In genomic region chr2:109130726-109130995, GRCh38 we compare ENCODE assay signal across 10 cellular contexts. TPM values are rescaled to one million over a fixed set of nuclear protein-coding genes. Genes with fewer than 3 reads are reported as not detected.
DNase-seq lines count a peak whose midpoint lies in the region; ATAC-seq, FAIRE-seq and TF ChIP-seq lines count a peak whose summit lies in the region.
"Had no signal": no experiment of that assay in that cellular context is flagged by ENCODE, and none has a peak within 500 bp of the region (broad histone marks: within the 10 kb centered on the region; RNA-seq: fewer than 3 reads in every experiment).

No MANE protein-coding gene starts in this region.

- 54 to 70% (median 59%) methylated on average over 5 of the region's 5 CpGs for WGBS in heart left ventricle, 4 donors

- H3K9me3 ChIP-seq in heart left ventricle (no peaks in the 10 kb centered on the region), muscle layer of duodenum (ENCODE audit: control insufficient read depth in 1 of 2, low read length in 2 of 2) (no peaks in the 10 kb centered on the region)

- intact Hi-C loops in heart left ventricle (cut with DNase I), result loop anchor here in 8 of 10 donors (2.0 to 10.0 kb wide), 8 partner anchors 34 to 134 kb away; no protein-coding TSS in a partner anchor
- intact Hi-C loops in cardiac septum (cut with DNase I), result loop anchor here (5.0 kb wide), 3 partner anchors 42 to 152 kb away; no protein-coding TSS in a partner anchor

- H3K27ac Mint-ChIP-seq in type B pancreatic cell, result no peak overlapping the region

- peaks cover 57% of the 10 kb centered on the region for H3K27me3 Mint-ChIP-seq in type B pancreatic cell

- H3K27me3 ChIP-seq in heart left ventricle (peaks cover 0 to 15% (median 0%) of the 10 kb centered on the region in 9 donors), muscle layer of duodenum (ENCODE audit: low read depth, low read length) (peaks cover 3% of the 10 kb centered on the region)

- TF ChIP-seq CTCF in heart left ventricle (IDR thresholded peaks at IDR 0.05) (no peak), astrocyte of the spinal cord (IDR thresholded peaks at IDR 0.05; ENCODE audit: low read depth, low read length) (no peak), type B pancreatic cell (conservative IDR thresholded peaks at IDR 0.05) (no peak)

- peaks cover 18% of the 10 kb centered on the region for H3K4me1 Mint-ChIP-seq in type B pancreatic cell (ENCODE audit: unreplicated experiment)

- peak overlapping the region; percentile 93 for H3K4me3 Mint-ChIP-seq in type B pancreatic cell

- in situ Hi-C loops in astrocyte of the spinal cord (cut with HindIII; ENCODE audit: low sequenced_read_pairs), result no loop called here

- ATAC-seq in heart left ventricle (no peak), HG02981 (IDR thresholded peaks at IDR 0.05; ENCODE audit: unreplicated experiment) (no peak), HG03457 (IDR thresholded peaks at IDR 0.05; ENCODE audit: unreplicated experiment) (no peak)

- H3K4me3 ChIP-seq in heart left ventricle (peak overlapping the region; percentile 64 to 80 (median 73)), astrocyte of the spinal cord (ENCODE audit: low read depth, low read length) (peak overlapping the region; percentile 73), muscle layer of duodenum (ENCODE audit: low read depth in 1 of 2, low read length in 2 of 2) (peak overlapping the region; percentile 62 to 89)

- no peaks in the 10 kb centered on the region for H3K9me3 Mint-ChIP-seq in type B pancreatic cell

- peak overlapping the region in 4 of 12 donors; percentile 46 to 83 (median 82) for H3K27ac ChIP-seq in heart left ventricle
- no peak overlapping the region for H3K27ac ChIP-seq in muscle layer of duodenum (ENCODE audit: low read length)
- H3K27ac ChIP-seq: C4-2B had no signal

- no peaks in the 10 kb centered on the region for H3K36me3 Mint-ChIP-seq in type B pancreatic cell

- no peaks in the 10 kb centered on the region for H3K36me3 ChIP-seq in heart left ventricle
- H3K36me3 ChIP-seq in muscle layer of duodenum (ENCODE audit: control insufficient read depth in 1 of 2, insufficient read depth in 2 of 2, low read length in 2 of 2), result no peaks in the 10 kb centered on the region

- H3K4me1 ChIP-seq in heart left ventricle (peaks cover 0 to 35% (median 20%) of the 10 kb centered on the region in 12 donors), muscle layer of duodenum (ENCODE audit: control insufficient read depth in 1 of 2, insufficient read depth in 2 of 2, low read length in 2 of 2) (peaks cover 3 to 9% of the 10 kb centered on the region in 2 donors)

- TF ChIP-seq POLR2A in heart left ventricle (IDR thresholded peaks at IDR 0.05) (no peak), H54 (IDR thresholded peaks at IDR 0.05; ENCODE audit: low read depth, low read length) (no peak)

- no peak for FAIRE-seq in H54 (lab: Jason Lieb, UNC)

- DNase-seq in heart left ventricle (no peak), cardiac septum (ENCODE audit: low spot score) (no peak), astrocyte of the spinal cord (ENCODE audit: low read depth, low spot score) (no peak), type B pancreatic cell (ENCODE audit: extremely low spot score, unreplicated experiment) (no peak), H54 (ENCODE audit: insufficient read length, low spot score) (no peak)
- DNase-seq: NCI-H2171 treated with DMSO at 0.1 percent for 48 hours had no signal

RNA-seq across cellular contexts. Expression of gene SH3RF3, which starts 1.7 kb away (rescaled TPM):
- total RNA-seq in heart left ventricle, result 10 to 100 TPM in 4 of 9 donors, 1 to 10 TPM in 5; 5.3 to 13.3 (median 7.9) TPM
- polyA plus RNA-seq in heart left ventricle, result 10 to 100 TPM in 1 of 2 donors, 1 to 10 TPM in 1; 5.2 to 15.7 TPM
- 11.2 TPM for total RNA-seq in cardiac septum
- 2.5 and 13.9 TPM in 2 replicates for total RNA-seq in type B pancreatic cell (ENCODE audit: low replicate concordance)
